9 cellular contexts compared by ENCODE assay signal in the genomic region with DNA sequence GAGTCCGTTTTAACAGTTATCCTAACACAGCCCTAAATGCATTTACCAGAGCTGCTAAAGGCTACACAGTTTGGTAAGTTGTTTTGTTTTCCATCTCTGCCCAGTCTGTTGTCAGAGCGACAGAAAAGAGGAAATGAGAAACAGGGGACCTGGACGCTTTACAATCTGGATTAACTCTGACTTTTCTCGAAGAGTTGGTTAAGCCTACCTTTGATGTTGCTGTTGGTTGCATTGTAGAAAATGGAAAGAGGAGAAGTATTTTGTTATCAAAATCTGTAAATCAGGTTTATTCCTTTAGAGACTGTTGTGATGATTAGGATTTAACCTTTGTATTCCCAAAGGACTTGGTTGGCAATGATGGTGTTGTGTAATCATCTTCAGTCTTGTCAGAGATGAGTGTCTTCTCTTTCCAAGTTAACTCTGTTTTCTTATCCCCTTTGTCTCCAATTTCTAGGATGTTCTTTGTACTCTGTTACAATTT. TPM values are rescaled to one million over a fixed set of nuclear protein-coding genes. Genes with fewer than 3 reads are reported as not detected.
DNase-seq lines count a peak whose midpoint lies in the region; ATAC-seq and TF ChIP-seq lines count a peak whose summit lies in the region.
"Had no signal": no experiment of that assay in that cellular context is flagged by ENCODE, and none has a peak within 500 bp of the region (broad histone marks: within the 10 kb centered on the region; RNA-seq: fewer than 3 reads in every experiment).

No MANE protein-coding gene starts in this region.

- H3K4me3 ChIP-seq in ascending aorta (peak overlapping the region; percentile 46 to 74), iPS-18c (ENCODE audit: insufficient read depth, low read depth, low read length) (peak overlapping the region; percentile 65; the same call in 1 of the 2 replicates), stomach smooth muscle (ENCODE audit: low read length in 2 of 2) (peak overlapping the region; percentile 85 to 88)

- peaks cover 6 to 9% of the 10 kb centered on the region in 2 donors for H3K4me1 ChIP-seq in ascending aorta
- H3K4me1 ChIP-seq in stomach smooth muscle (ENCODE audit: control insufficient read depth, insufficient read depth, low read length): peaks cover 2% of the 10 kb centered on the region

- H3K36me3 ChIP-seq in ascending aorta (no peaks in the 10 kb centered on the region), stomach smooth muscle (ENCODE audit: control insufficient read depth in 2 of 2, insufficient read depth in 2 of 2, low read length in 2 of 2) (no peaks in the 10 kb centered on the region)

- no peaks in the 10 kb centered on the region for H3K9me3 ChIP-seq in ascending aorta
- no peaks in the 10 kb centered on the region for H3K9me3 ChIP-seq in iPS-18c (ENCODE audit: control insufficient read depth, insufficient read depth, low read length)
- H3K9me3 ChIP-seq in stomach smooth muscle (ENCODE audit: control insufficient read depth in 2 of 2, low read length in 2 of 2): no peaks in the 10 kb centered on the region

- peak; percentile 14 for DNase-seq in NCI-H2227 (lab: John Stamatoyannopoulos, UW; ENCODE audit: unreplicated experiment)
- DNase-seq in NCI-H2227 treated with DMSO at 0.1 percent for 48 hours (lab: John Stamatoyannopoulos, UW): no peak
- DNase-seq in NAMALWA (ENCODE audit: low spot score): peak; percentile 94
- no peak for DNase-seq in ascending aorta (ENCODE audit: low spot score in 2 of 2)

- TF ChIP-seq CTCF in ascending aorta (IDR thresholded peaks at IDR 0.05): no peak

- intact Hi-C loops in ascending aorta (cut with DNase I): loop anchor here (2.0 to 10.0 kb wide), 5 partner anchors 54 to 1179 kb away; partner anchors contain the start of genes BIRC2, DCUN1D5 and YAP1

- ATAC-seq in GM21786 (IDR thresholded peaks at IDR 0.05; ENCODE audit: unreplicated experiment): peak; percentile 40
- no peak for ATAC-seq in HG02763 (IDR thresholded peaks at IDR 0.05; ENCODE audit: unreplicated experiment)

- peak overlapping the region; percentile 85 to 86 for H3K9ac ChIP-seq in stomach smooth muscle (ENCODE audit: low read length in 2 of 2)

- H3K27me3 ChIP-seq in ascending aorta: no peaks in the 10 kb centered on the region
- no peaks in the 10 kb centered on the region for H3K27me3 ChIP-seq in stomach smooth muscle (ENCODE audit: control insufficient read depth in 1 of 2, insufficient read depth in 2 of 2, low read length in 2 of 2)

- H3K27ac ChIP-seq in ascending aorta (peak overlapping the region; percentile 86 to 97), stomach smooth muscle (ENCODE audit: low read length) (peak overlapping the region; percentile 89)

RNA-seq across cellular contexts. Expression of gene ANGPTL5, which starts 0.5 kb away (rescaled TPM):
- total RNA-seq in ascending aorta: not detected
- total RNA-seq: liver had no signal

RNA-seq across cellular contexts. Expression of gene CEP126, which starts 1.0 kb away (rescaled TPM):
- total RNA-seq in ascending aorta: 7.2 TPM

Comparison
In these comparisons a context has a peak if more than half of its experiments do, and no peak if none do; other contexts are left out.
1. DNase-seq: peak in NCI-H2227 (single experiment) and NAMALWA (single experiment); none in NCI-H2227 treated with DMSO at 0.1 percent for 48 hours (single experiment) and ascending aorta (0 of 2).
2. Peak in every context shown above with its lines, with median percentiles within 50 percentile points of each other: H3K4me3 ChIP-seq.